In genomic region chrX:18286322-18286831, GRCh38 we compare ENCODE assay signal across 20 cellular contexts.
"Had no signal": no experiment of that assay in that cellular context is flagged by ENCODE, and none has a peak within 500 bp of the region (broad histone marks: within the 10 kb centered on the region; RNA-seq: fewer than 3 reads in every experiment).

No MANE protein-coding gene starts in this region.

- H3K27me3 Mint-ChIP-seq: activated naive CD4-positive, alpha-beta T cell treated with anti-CD3 and anti-CD28 coated beads, Interleukin-2, amount 50 U/mL, for 24 hours had no signal

- H3K27ac ChIP-seq: dorsolateral prefrontal cortex, hepatocyte, tibial nerve had no signal

- DNase-seq: activated CD4-positive, alpha-beta T cell treated with anti-CD3 and anti-CD28 coated beads, Interleukin-2, amount 50 U/mL, for 1 hour; activated CD8-positive, alpha-beta memory T cell treated with anti-CD3 and anti-CD28 coated beads, Interleukin-2, amount 50 U/mL, for 4 hours; activated effector memory CD4-positive, alpha-beta T cell treated with anti-CD3 and anti-CD28 coated beads, Interleukin-2, amount 50 U/mL, for 16 hours; activated T-cell treated with anti-CD3 and anti-CD28 coated beads, Interleukin-2, amount 50 U/mL, for 48 hours; central memory CD4-positive, alpha-beta T cell; dorsolateral prefrontal cortex; islet precursor cell; retina; stimulated activated CD4-positive, alpha-beta T cell treated with anti-CD3 and anti-CD28 coated beads, Interleukin-12 subunit alpha, Interleukin-12 subunit beta, amount 100 ng/mL, for 4 hours; stimulated activated CD4-positive, alpha-beta T cell treated with anti-CD3 and anti-CD28 coated beads, Interleukin-1b, Interleukin-23, amount 100 ng/mL, for 48 hours; stimulated activated naive CD4-positive, alpha-beta T cell treated with Interleukin-2 at 50 U/mL for 16 hours had no signal

- H3K36me3 ChIP-seq: tibial nerve had no signal

- H3K4me3 ChIP-seq: dorsolateral prefrontal cortex, hepatocyte, lung, tibial nerve had no signal

- H3K4me1 ChIP-seq: tibial nerve had no signal

- H3K36me3 Mint-ChIP-seq: natural killer cell treated with Interleukin-12 subunit alpha and Interleukin-12 subunit beta and Interleukin-15 and Interleukin-18, amount 100 ng/mL, for 72 hours had no signal

- H2AFZ ChIP-seq: hepatocyte had no signal

- H3K27ac Mint-ChIP-seq: activated naive CD4-positive, alpha-beta T cell treated with anti-CD3 and anti-CD28 coated beads, Interleukin-2, amount 50 U/mL, for 24 hours; mesothelial cell of epicardium; natural killer cell treated with Interleukin-12 subunit alpha and Interleukin-12 subunit beta and Interleukin-15 and Interleukin-18, amount 100 ng/mL, for 72 hours; T-helper 1 cell treated with Interleukin-12 subunit alpha and Interleukin-12 subunit beta and Interleukin-4 antibody, amounts not matched to agents 30 μg/mL and 1 μg/mL, for 36 hours had no signal

- H3K79me2 ChIP-seq: hepatocyte had no signal

- H3K27me3 ChIP-seq: hepatocyte, tibial nerve had no signal

- H3K4me3 Mint-ChIP-seq: activated naive CD4-positive, alpha-beta T cell treated with anti-CD3 and anti-CD28 coated beads, Interleukin-2, amount 50 U/mL, for 24 hours; mesothelial cell of epicardium; natural killer cell treated with Interleukin-12 subunit alpha and Interleukin-12 subunit beta and Interleukin-15 and Interleukin-18, amount 100 ng/mL, for 72 hours; T-helper 1 cell treated with Interleukin-12 subunit alpha and Interleukin-12 subunit beta and Interleukin-4 antibody, amounts not matched to agents 30 μg/mL and 1 μg/mL, for 36 hours had no signal

- ATAC-seq: activated CD4-positive, CD25-positive, alpha-beta regulatory T cell treated with anti-CD3 and anti-CD28 coated beads, Interleukin-2, amount 50 U/mL, for 24 hours; left lobe of liver; natural killer cell treated with Interleukin-12 subunit alpha and Interleukin-12 subunit beta and Interleukin-15 and Interleukin-18, amount 100 ng/mL, for 72 hours had no signal

- H3K4me2 ChIP-seq: hepatocyte had no signal

- H3K9me3 Mint-ChIP-seq: activated naive CD4-positive, alpha-beta T cell treated with anti-CD3 and anti-CD28 coated beads, Interleukin-2, amount 50 U/mL, for 24 hours; T-helper 1 cell treated with Interleukin-12 subunit alpha and Interleukin-12 subunit beta and Interleukin-4 antibody, amounts not matched to agents 30 μg/mL and 1 μg/mL, for 36 hours had no signal

- H3K9me3 ChIP-seq: tibial nerve had no signal

- H3K4me1 Mint-ChIP-seq: activated naive CD4-positive, alpha-beta T cell treated with anti-CD3 and anti-CD28 coated beads, Interleukin-2, amount 50 U/mL, for 24 hours had no signal
